24 cellular contexts compared by ENCODE assay signal in the genomic region with DNA sequence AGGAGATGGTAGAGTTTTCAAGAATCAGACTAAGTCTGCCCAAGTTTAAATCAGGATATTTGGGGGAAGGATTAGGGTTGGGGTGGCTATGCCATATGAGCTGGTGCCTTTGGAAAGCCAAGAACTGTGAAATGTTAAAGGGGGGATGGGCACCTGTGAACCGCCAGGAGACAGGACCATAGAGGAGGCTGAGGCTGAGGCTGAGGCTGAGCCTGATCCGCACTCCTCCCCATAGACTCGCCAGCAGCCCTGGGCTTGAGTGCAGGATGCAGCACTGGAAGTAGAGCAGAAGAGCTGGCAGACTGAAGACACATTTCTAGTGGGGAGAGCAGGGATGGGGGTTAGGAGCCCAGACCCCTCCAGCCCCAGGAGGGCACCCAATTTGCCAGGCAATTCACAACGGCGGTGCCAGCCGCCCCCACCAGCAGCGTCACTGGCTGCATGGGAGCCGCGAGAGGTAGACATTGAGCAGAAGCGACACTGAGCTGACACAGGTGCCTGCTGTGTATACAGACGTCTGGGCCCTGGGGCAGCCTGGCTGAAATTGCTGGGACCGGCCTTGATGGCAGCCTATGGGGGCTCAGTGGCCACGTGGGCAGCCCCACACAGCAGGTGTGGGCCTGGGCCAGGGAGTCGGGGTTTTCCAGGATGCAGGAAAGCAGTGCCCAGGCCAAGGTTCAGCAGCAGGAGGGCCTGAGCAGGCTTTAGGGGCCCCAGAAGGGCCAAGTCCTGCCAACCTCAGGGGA. TPM values are rescaled to one million over a fixed set of nuclear protein-coding genes. Genes with fewer than 3 reads are reported as not detected.
A peak's percentile ranks its signal among the peaks of the same experiment; 100 is the strongest.
DNase-seq lines count a peak whose midpoint lies in the region; ATAC-seq and TF ChIP-seq lines count a peak whose summit lies in the region.
"Had no signal": no experiment of that assay in that cellular context is flagged by ENCODE, and none has a peak within 500 bp of the region (broad histone marks: within the 10 kb centered on the region; RNA-seq: fewer than 3 reads in every experiment).

No MANE protein-coding gene starts in this region.

- peaks cover 15% of the 10 kb centered on the region for H3K4me1 ChIP-seq in left ventricle myocardium inferior

- no peaks in the 10 kb centered on the region for H3K36me3 ChIP-seq in left ventricle myocardium inferior
- H3K36me3 ChIP-seq: adrenal gland, cardiac muscle cell, tibial artery had no signal

- H3K27me3 ChIP-seq in left ventricle myocardium inferior (ENCODE audit: low read depth), result peaks cover 31% of the 10 kb centered on the region
- H3K27me3 ChIP-seq: adrenal gland, cardiac muscle cell had no signal

- ATAC-seq in Right ventricle myocardium inferior (no peak), SK-N-SH treated with all-trans-retinoic acid at 6 μM for 48 hours (peak; percentile 15; the same call in 2 of the 3 replicates), naive B cell (ENCODE audit: low read depth in 2 of 2) (no peak)
- ATAC-seq: activated CD4-positive, CD25-positive, alpha-beta regulatory T cell treated with anti-CD3 and anti-CD28 coated beads, Interleukin-2, amount 50 U/mL, for 24 hours had no signal

- H3K27ac ChIP-seq in left ventricle myocardium inferior (replicated peaks), result no peak overlapping the region
- H3K27ac ChIP-seq: adrenal gland, cardiac muscle cell, dorsolateral prefrontal cortex, tibial artery had no signal

- H3K27me3 Mint-ChIP-seq in naive B cell, result no peaks in the 10 kb centered on the region
- peaks cover 28% of the 10 kb centered on the region for H3K27me3 Mint-ChIP-seq in type B pancreatic cell

- no peak overlapping the region for H3K4me3 ChIP-seq in left ventricle myocardium inferior
- H3K4me3 ChIP-seq: adrenal gland, cardiac muscle cell, dorsolateral prefrontal cortex, lung, tibial artery had no signal

- H3K9me3 Mint-ChIP-seq in naive B cell (no peaks in the 10 kb centered on the region), type B pancreatic cell (no peaks in the 10 kb centered on the region)
- H3K9me3 Mint-ChIP-seq: activated T-helper 2 cell treated with anti-CD3 and anti-CD28 coated beads, Interferon-gamma antibody, Interleukin-2, Interleukin-4, amounts not matched to agents 10 μg/mL and 5 μg/mL and 100 μg/mL, durations not matched to agents 14 hours and 24 hours and 36 hours; T-helper 2 cell treated with Interferon-gamma antibody and Interleukin-4, amounts not matched to agents 5 μg/mL and 100 μg/mL, for 36 hours had no signal

- H3K4me3 Mint-ChIP-seq in naive B cell, result peak overlapping the region in 6 of 8 donors; percentile 11 to 58 (median 41)
- peak overlapping the region; percentile 51 for H3K4me3 Mint-ChIP-seq in type B pancreatic cell

- H3K4me1 Mint-ChIP-seq in naive B cell (peaks cover 35 to 43% (median 41%) of the 10 kb centered on the region in 3 donors), type B pancreatic cell (ENCODE audit: unreplicated experiment) (peaks cover 25% of the 10 kb centered on the region)

- intact Hi-C loops in Right ventricle myocardium inferior (cut with DNase I), result no loop called here
- intact Hi-C loops in left ventricle myocardium inferior (cut with micrococcal nuclease), result no loop called here

- DNase-seq in Right ventricle myocardium inferior (ENCODE audit: missing footprints) (peak; percentile 55), left ventricle myocardium inferior (no peak), naive B cell (no peak), type B pancreatic cell (ENCODE audit: extremely low spot score, unreplicated experiment) (no peak), NCI-H187 treated with DMSO at 0.1 percent for 48 hours (lab: John Stamatoyannopoulos, UW) (no peak), globus pallidus (ENCODE audit: low spot score) (no peak)
- DNase-seq in central memory CD4-positive, alpha-beta T cell, result no peak
- DNase-seq: adrenal gland, DND-41, H7, NCI-H2029 treated with DMSO at 0.1 percent for 48 hours, NCI-H526, tibial artery had no signal

- peak overlapping the region; percentile 60 to 94 (median 88) for H3K27ac Mint-ChIP-seq in naive B cell
- no peak overlapping the region for H3K27ac Mint-ChIP-seq in type B pancreatic cell
- H3K27ac Mint-ChIP-seq: activated T-helper 2 cell treated with anti-CD3 and anti-CD28 coated beads, Interferon-gamma antibody, Interleukin-2, Interleukin-4, amounts not matched to agents 10 μg/mL and 5 μg/mL and 100 μg/mL, durations not matched to agents 14 hours and 24 hours and 36 hours; T-helper 2 cell treated with Interferon-gamma antibody and Interleukin-4, amounts not matched to agents 5 μg/mL and 100 μg/mL, for 36 hours had no signal

- H3K36me3 Mint-ChIP-seq in naive B cell (no peaks in the 10 kb centered on the region), type B pancreatic cell (no peaks in the 10 kb centered on the region)

- TF ChIP-seq CTCF in left ventricle myocardium inferior (IDR thresholded peaks at IDR 0.05; ENCODE audit: borderline replicate concordance) (no peak), type B pancreatic cell (conservative IDR thresholded peaks at IDR 0.05) (no peak)

- no peaks in the 10 kb centered on the region for H3K9me3 ChIP-seq in left ventricle myocardium inferior (replicated peaks)
- H3K9me3 ChIP-seq: adrenal gland, tibial artery had no signal

TF ChIP-seq in SK-N-SH treated with all-trans-retinoic acid at 6 μM for 48 hours, 23 proteins besides CTCF, POLR2A, EP300 and RAD21:
- TF ChIP-seq, protein P1, sequence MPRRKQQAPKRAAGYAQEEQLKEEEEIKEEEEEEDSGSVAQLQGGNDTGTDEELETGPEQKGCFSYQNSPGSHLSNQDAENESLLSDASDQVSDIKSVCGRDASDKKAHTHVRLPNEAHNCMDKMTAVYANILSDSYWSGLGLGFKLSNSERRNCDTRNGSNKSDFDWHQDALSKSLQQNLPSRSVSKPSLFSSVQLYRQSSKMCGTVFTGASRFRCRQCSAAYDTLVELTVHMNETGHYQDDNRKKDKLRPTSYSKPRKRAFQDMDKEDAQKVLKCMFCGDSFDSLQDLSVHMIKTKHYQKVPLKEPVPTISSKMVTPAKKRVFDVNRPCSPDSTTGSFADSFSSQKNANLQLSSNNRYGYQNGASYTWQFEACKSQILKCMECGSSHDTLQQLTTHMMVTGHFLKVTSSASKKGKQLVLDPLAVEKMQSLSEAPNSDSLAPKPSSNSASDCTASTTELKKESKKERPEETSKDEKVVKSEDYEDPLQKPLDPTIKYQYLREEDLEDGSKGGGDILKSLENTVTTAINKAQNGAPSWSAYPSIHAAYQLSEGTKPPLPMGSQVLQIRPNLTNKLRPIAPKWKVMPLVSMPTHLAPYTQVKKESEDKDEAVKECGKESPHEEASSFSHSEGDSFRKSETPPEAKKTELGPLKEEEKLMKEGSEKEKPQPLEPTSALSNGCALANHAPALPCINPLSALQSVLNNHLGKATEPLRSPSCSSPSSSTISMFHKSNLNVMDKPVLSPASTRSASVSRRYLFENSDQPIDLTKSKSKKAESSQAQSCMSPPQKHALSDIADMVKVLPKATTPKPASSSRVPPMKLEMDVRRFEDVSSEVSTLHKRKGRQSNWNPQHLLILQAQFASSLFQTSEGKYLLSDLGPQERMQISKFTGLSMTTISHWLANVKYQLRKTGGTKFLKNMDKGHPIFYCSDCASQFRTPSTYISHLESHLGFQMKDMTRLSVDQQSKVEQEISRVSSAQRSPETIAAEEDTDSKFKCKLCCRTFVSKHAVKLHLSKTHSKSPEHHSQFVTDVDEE (CRISPR knock-in tag; IDR thresholded peaks at IDR 0.05), result no peak
- TF ChIP-seq ISL1 (CRISPR knock-in tag; IDR thresholded peaks at IDR 0.05) (no peak), ESRRG (CRISPR knock-in tag; IDR thresholded peaks at IDR 0.05) (no peak), ZC3H10 (CRISPR knock-in tag; IDR thresholded peaks at IDR 0.05) (no peak), TCF4 (CRISPR knock-in tag; IDR thresholded peaks at IDR 0.05; ENCODE audit: borderline replicate concordance) (no peak), BACH2 (CRISPR knock-in tag; IDR thresholded peaks at IDR 0.05; ENCODE audit: borderline replicate concordance) (no peak), ZNF565 (CRISPR knock-in tag; conservative IDR thresholded peaks at IDR 0.05; ENCODE audit: low read depth) (no peak), RARB (CRISPR knock-in tag; IDR thresholded peaks at IDR 0.05) (no peak), CSDC2 (CRISPR knock-in tag; IDR thresholded peaks at IDR 0.05) (no peak), ZNF8 (CRISPR knock-in tag; IDR thresholded peaks at IDR 0.05) (no peak)

RNA-seq across cellular contexts. Expression of a gene that starts 9.2 kb away (rescaled TPM):
- total RNA-seq in Right ventricle myocardium inferior (0.60 TPM), left ventricle myocardium inferior (0.19 TPM), type B pancreatic cell (ENCODE audit: low replicate concordance) (7.6 and 45.1 TPM in 2 replicates)
- polyA plus RNA-seq in naive B cell (ENCODE audit: low read depth in 6 of 6), result not detected

RNA-seq across cellular contexts. Expression of a gene that starts 18.5 kb away (rescaled TPM):
- total RNA-seq in Right ventricle myocardium inferior (not detected), left ventricle myocardium inferior (not detected), type B pancreatic cell (ENCODE audit: low replicate concordance) (not detected in 2 replicates)
- not detected for polyA plus RNA-seq in naive B cell (ENCODE audit: low read depth in 6 of 6)
- total RNA-seq: A673; activated T-helper 2 cell treated with anti-CD3 and anti-CD28 coated beads, Interferon-gamma antibody, Interleukin-2, Interleukin-4, amounts not matched to agents 10 μg/mL and 5 μg/mL and 100 μg/mL, durations not matched to agents 14 hours and 24 hours and 36 hours; adrenal gland; cardiac muscle cell; epithelial cell of proximal tubule; glomerular endothelial cell; lung; myocyte had no signal
- polyA plus RNA-seq: adrenal gland, cardiac muscle cell, lung had no signal
